13 cellular contexts compared by ENCODE assay signal in the genomic region with DNA sequence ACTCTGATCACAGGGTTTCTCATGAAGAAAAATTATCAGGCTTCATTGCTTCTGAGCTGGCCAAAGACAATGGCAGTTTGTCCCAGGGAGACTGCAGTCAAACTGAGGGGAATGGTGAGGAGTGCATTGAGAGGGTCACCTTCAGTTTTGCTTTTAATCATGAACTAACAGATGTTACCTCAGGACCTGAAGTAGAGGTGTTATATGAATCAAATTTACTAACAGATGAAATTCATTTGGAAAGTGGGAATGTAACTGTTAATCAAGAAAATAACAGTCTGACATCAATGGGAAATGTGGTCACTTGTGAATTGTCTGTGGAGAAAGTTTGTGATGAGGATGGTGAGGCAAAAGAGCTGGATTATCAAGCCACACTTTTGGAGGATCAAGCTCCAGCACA.
DNase-seq lines count a peak whose midpoint lies in the region; ATAC-seq, FAIRE-seq and TF ChIP-seq lines count a peak whose summit lies in the region.
"Had no signal": no experiment of that assay in that cellular context is flagged by ENCODE, and none has a peak within 500 bp of the region (broad histone marks: within the 10 kb centered on the region; RNA-seq: fewer than 3 reads in every experiment).

No MANE protein-coding gene starts in this region.

- peak overlapping the region; percentile 83 for H3K4me2 ChIP-seq in GM23338
- H3K4me2 ChIP-seq in H1 (ENCODE audit: insufficient read depth in 1 of 2, low read depth in 2 of 2, low read length in 2 of 2): peak overlapping the region; percentile 80 to 97; a peak in 3 of 4 replicates

- H3K4me1 ChIP-seq in A673 (ENCODE audit: insufficient read depth, low read length, poor library complexity, severe bottlenecking) (peaks cover 52% of the 10 kb centered on the region), GM23338 (ENCODE audit: insufficient read depth) (peaks cover 51% of the 10 kb centered on the region), H1 (replicated peaks in 1 of 4; ENCODE audit: control insufficient read depth in 3 of 4, insufficient read depth in 4 of 4, low read length in 3 of 4) (peaks cover 0 to 19% (median 15%) of the 10 kb centered on the region in 4 experiments; a peak in 6 of 7 replicates)

- H2BK15ac ChIP-seq in H1 (ENCODE audit: low read length): no peak overlapping the region

- H4K91ac ChIP-seq in H1 (replicated peaks; ENCODE audit: insufficient read length, low read length): no peak overlapping the region

- no peak overlapping the region for H2BK20ac ChIP-seq in H1 (ENCODE audit: low read length)

- H3K4me3 Mint-ChIP-seq in GM23338: peak overlapping the region; percentile 69
- peak overlapping the region; percentile 78 to 85 (median 81) for H3K4me3 Mint-ChIP-seq in nephron
- H3K4me3 Mint-ChIP-seq: activated naive CD8-positive, alpha-beta T cell treated with anti-CD3 and anti-CD28 coated beads, Interleukin-2, amount 10 ng/mL, durations not matched to agents 7 days and 5 days had no signal

- H3K23me2 ChIP-seq in H1 (ENCODE audit: low read depth, low read length): peaks cover 7% of the 10 kb centered on the region; the same call in 1 of the 2 replicates

- no peak overlapping the region for H2BK12ac ChIP-seq in H1 (ENCODE audit: low read depth, low read length)

- POLR2A ChIA-PET in A673 (lab: Charles Lee; ENCODE audit: low non-redundant PET): no interaction called here
- POLR2A ChIA-PET in H1 (lab: Charles Lee; ENCODE audit: partially characterized antibody): interaction anchor here (1.7 to 1.9 kb wide), 2 partner anchors 8 to 17 kb away, joined by 4 to 6 read pairs; no protein-coding TSS in a partner anchor

- TF ChIP-seq RAD21 in H1 (IDR thresholded peaks at IDR 0.05 in 1 of 2, conservative IDR thresholded peaks at IDR 0.05 in 1 of 2; ENCODE audit: low read depth in 2 of 2, low read length in 2 of 2): no peak

- H3K18ac ChIP-seq in H1 (ENCODE audit: extremely low read depth, low read length): no peak overlapping the region

- no peak overlapping the region for H2AK5ac ChIP-seq in H1 (ENCODE audit: low read depth, low read length)

- H3K27me3 Mint-ChIP-seq in GM23338 (ENCODE audit: insufficient read depth, low read depth, poor library complexity) (peaks cover 26% of the 10 kb centered on the region), nephron (ENCODE audit: low read depth) (no peaks in the 10 kb centered on the region)
- H3K27me3 Mint-ChIP-seq: activated naive CD8-positive, alpha-beta T cell treated with anti-CD3 and anti-CD28 coated beads, Interleukin-2, amount 10 ng/mL, durations not matched to agents 7 days and 5 days; CD8-positive, alpha-beta memory T cell had no signal

- no peak overlapping the region for H2BK120ac ChIP-seq in H1 (replicated peaks; ENCODE audit: low read depth, low read length)

- DNase-seq in A673 (ENCODE audit: low spot score) (no peak), GM23338 (ENCODE audit: low spot score) (no peak), H1 (ENCODE audit: low read depth in 1 of 2, low spot score in 2 of 2) (no peak), NCI-H69 (lab: John Stamatoyannopoulos, UW) (no peak), NCI-H524 (lab: John Stamatoyannopoulos, UW) (no peak), NCI-H510A treated with DMSO at 0.1 percent for 48 hours (lab: John Stamatoyannopoulos, UW) (no peak)
- DNase-seq in activated CD8-positive, alpha-beta memory T cell treated with anti-CD3 and anti-CD28 coated beads, Interleukin-2, amount 50 U/mL, for 48 hours: no peak
- DNase-seq: activated naive CD8-positive, alpha-beta T cell treated with anti-CD3 and anti-CD28 coated beads, Interleukin-2, amount 10 ng/mL, durations not matched to agents 7 days and 5 days; CD8-positive, alpha-beta memory T cell; retina had no signal

- no peak overlapping the region for H4K5ac ChIP-seq in H1 (ENCODE audit: insufficient read length, low read depth, low read length)

- ATAC-seq in GM23338: no peak

- peaks cover 66% of the 10 kb centered on the region for H3K79me2 ChIP-seq in GM23338 (replicated peaks; ENCODE audit: insufficient read depth)
- peaks cover 6 to 66% of the 10 kb centered on the region in 2 experiments for H3K79me2 ChIP-seq in H1 (ENCODE audit: control insufficient read depth in 1 of 2, insufficient read depth in 2 of 2, low read length in 2 of 2)

- no peak overlapping the region for H3K23ac ChIP-seq in H1 (ENCODE audit: insufficient read length)

- H3K36me3 ChIP-seq in A673 (ENCODE audit: insufficient read depth, low read length, poor library complexity, severe bottlenecking): peaks cover 4% of the 10 kb centered on the region
- H3K36me3 ChIP-seq in GM23338 (ENCODE audit: insufficient read depth): peaks cover 9% of the 10 kb centered on the region
- peaks cover 2 to 18% (median 8%) of the 10 kb centered on the region in 4 experiments; a peak in 3 of 8 replicates for H3K36me3 ChIP-seq in H1 (ENCODE audit: control insufficient read depth in 2 of 4, insufficient read depth in 4 of 4, low read length in 3 of 4)

- peaks cover 64% of the 10 kb centered on the region for H3K36me3 Mint-ChIP-seq in GM23338 (ENCODE audit: low read depth)
- peaks cover 45% of the 10 kb centered on the region for H3K36me3 Mint-ChIP-seq in nephron (ENCODE audit: low read depth)

- H3K9me3 ChIP-seq in A673 (ENCODE audit: low read depth, low read length, poor library complexity, severe bottlenecking): no peaks in the 10 kb centered on the region
- H3K9me3 ChIP-seq in H1 (ENCODE audit: insufficient read depth in 2 of 2, low read depth in 1 of 2, low read length in 1 of 2): no peaks in the 10 kb centered on the region

- H3K14ac ChIP-seq in H1 (ENCODE audit: insufficient read length): no peak overlapping the region

- H3K4me3 ChIP-seq in A673 (ENCODE audit: low read depth, low read length, poor library complexity, severe bottlenecking) (peak overlapping the region; percentile 93), GM23338 (peak overlapping the region; percentile 81), H1 (ENCODE audit: extremely low read depth in 1 of 4, insufficient read depth in 2 of 4, low read depth in 3 of 4, low read length in 4 of 4) (peak overlapping the region in 1 of 4 experiments; percentile 94; a peak in 2 of 8 replicates)

- H3K27ac Mint-ChIP-seq in GM23338 (no peak overlapping the region), nephron (peak overlapping the region; percentile 57 to 74 (median 62))

- no peaks in the 10 kb centered on the region for H3K9me2 ChIP-seq in GM23338 (ENCODE audit: insufficient read depth)

- H3F3A ChIP-seq in GM23338 (replicated peaks; ENCODE audit: low read depth): peaks cover 17% of the 10 kb centered on the region

- no peak overlapping the region for H3K4ac ChIP-seq in H1 (replicated peaks; ENCODE audit: insufficient read length, low read depth, low read length)

- H2BK5ac ChIP-seq in H1 (ENCODE audit: low read depth, low read length): no peak overlapping the region

- no peak overlapping the region for H3K9ac ChIP-seq in H1 (replicated peaks in 1 of 4; ENCODE audit: extremely low read depth in 1 of 4, low read depth in 3 of 4, low read length in 3 of 4)

- H3K27me3 ChIP-seq in A673 (replicated peaks; ENCODE audit: insufficient read depth, low read depth, low read length, poor library complexity) (no peaks in the 10 kb centered on the region), GM23338 (ENCODE audit: insufficient read depth) (no peaks in the 10 kb centered on the region), H1 (replicated peaks in 1 of 4; ENCODE audit: control insufficient read depth in 3 of 4, extremely low read depth in 1 of 4, insufficient read depth in 3 of 4, low read length in 3 of 4) (no peaks in the 10 kb centered on the region)

- H2AFZ ChIP-seq in GM23338: no peak overlapping the region
- H2AFZ ChIP-seq in H1 (ENCODE audit: low read length): no peak overlapping the region

- CTCF ChIA-PET in A673 (lab: Charles Lee): interaction anchor here (1.7 kb wide), 2 partner anchors 50 to 306 kb away, joined by 3 to 10 read pairs; no protein-coding TSS in a partner anchor
- CTCF ChIA-PET in H1 (lab: Charles Lee; ENCODE audit: partially characterized antibody): interaction anchor here (1.2 to 7.0 kb wide), 7 partner anchors 8 to 313 kb away, joined by 4 to 46 read pairs (median 16); no protein-coding TSS in a partner anchor

- TF ChIP-seq EP300 in H1 (IDR thresholded peaks at IDR 0.05; ENCODE audit: borderline replicate concordance in 1 of 2, low read depth in 2 of 2, low read length in 2 of 2): no peak

- H3K9me3 Mint-ChIP-seq in GM23338 (peaks cover 35% of the 10 kb centered on the region), nephron (no peaks in the 10 kb centered on the region)
- H3K9me3 Mint-ChIP-seq: activated naive CD8-positive, alpha-beta T cell treated with anti-CD3 and anti-CD28 coated beads, Interleukin-2, amount 10 ng/mL, durations not matched to agents 7 days and 5 days; CD8-positive, alpha-beta memory T cell had no signal

- no peak overlapping the region for H4K8ac ChIP-seq in H1 (ENCODE audit: extremely low read depth, insufficient read depth, low read length)

- no peak for FAIRE-seq in H1 (lab: Jason Lieb, UNC)
- FAIRE-seq: endometrium, islet of Langerhans had no signal

- intact Hi-C loops in A673 (cut with micrococcal nuclease; ENCODE audit: unreplicated experiment): no loop called here

- H3K27ac ChIP-seq in A673 (ENCODE audit: low read depth, low read length, poor library complexity, severe bottlenecking) (no peak overlapping the region), GM23338 (ENCODE audit: low read depth) (no peak overlapping the region), H1 (ENCODE audit: low read depth, low read length) (no peak overlapping the region)

- H3K4me1 Mint-ChIP-seq in GM23338 (peaks cover 52% of the 10 kb centered on the region), nephron (peaks cover 73% of the 10 kb centered on the region)

- no TSS peak for BruUV-seq in A673 (replicated peaks; lab: Mats Ljungman, UMichigan)

- H3K56ac ChIP-seq in H1 (replicated peaks; ENCODE audit: insufficient read length, low read depth, low read length): no peak overlapping the region

- H3K79me1 ChIP-seq in H1 (ENCODE audit: low read depth, low read length): peaks cover 16% of the 10 kb centered on the region

- no peak for TF ChIP-seq POLR2A in H1 (IDR thresholded peaks at IDR 0.05; ENCODE audit: control extremely low read depth in 1 of 2, low read depth in 2 of 2, low read length in 2 of 2)

- TF ChIP-seq CTCF in A673 (conservative IDR thresholded peaks at IDR 0.05; ENCODE audit: low read depth, low read length) (no peak), GM23338 (conservative IDR thresholded peaks at IDR 0.05; ENCODE audit: low read depth in 2 of 2) (no peak), H1 (IDR thresholded peaks at IDR 0.05; ENCODE audit: control extremely low read depth in 1 of 3, insufficient read depth in 1 of 3, low read depth in 1 of 3, low read length in 3 of 3) (no peak), nephron (IDR thresholded peaks at IDR 0.05; ENCODE audit: unreplicated experiment in 3 of 3) (no peak)

- H4K20me1 ChIP-seq in GM23338 (replicated peaks; ENCODE audit: insufficient read depth) (peaks cover 41% of the 10 kb centered on the region), H1 (replicated peaks in 1 of 2; ENCODE audit: control insufficient read depth in 1 of 2, insufficient read depth in 2 of 2, low read length in 2 of 2) (peaks cover 13 to 22% of the 10 kb centered on the region in 2 experiments)

TF ChIP-seq in GM23338, 12 proteins besides CTCF, POLR2A, EP300 and RAD21 (continues in another document):
- TF ChIP-seq ZNF331 (CRISPR knock-in tag; IDR thresholded peaks at IDR 0.05; ENCODE audit: low read depth): no peak

TF ChIP-seq in H1, 55 proteins besides CTCF, POLR2A, EP300 and RAD21 (continues in another document):
- TF ChIP-seq CTBP2 (IDR thresholded peaks at IDR 0.05; ENCODE audit: borderline replicate concordance, insufficient read depth, insufficient read length, low read length): no peak
